In the genomic region with DNA sequence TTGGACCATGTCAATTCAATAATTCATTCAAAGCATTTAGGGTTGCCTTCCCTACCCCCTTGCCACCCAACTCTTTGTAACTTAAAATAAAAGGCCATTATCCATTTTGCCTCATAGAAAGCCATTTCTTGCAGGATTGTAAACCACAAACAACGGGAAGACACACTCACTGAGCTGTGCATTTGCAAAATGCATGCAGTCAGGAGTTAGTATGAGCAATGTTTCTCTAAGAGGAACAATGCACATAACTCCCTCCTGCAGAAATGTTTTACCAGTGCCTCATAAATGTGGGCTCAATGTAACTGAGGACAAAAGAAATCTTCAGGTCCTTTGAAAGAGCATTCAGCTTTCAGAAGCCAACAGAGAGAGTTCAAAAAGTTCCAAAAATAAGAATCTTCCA, we compare ENCODE assay signal across 1 cellular context.
TF ChIP-seq lines count a peak whose summit lies in the region.

No MANE protein-coding gene starts in this region.

TF ChIP-seq in GM23338, 12 proteins besides CTCF, POLR2A, EP300 and RAD21 (continued from another document):
- TF ChIP-seq, protein P1, sequence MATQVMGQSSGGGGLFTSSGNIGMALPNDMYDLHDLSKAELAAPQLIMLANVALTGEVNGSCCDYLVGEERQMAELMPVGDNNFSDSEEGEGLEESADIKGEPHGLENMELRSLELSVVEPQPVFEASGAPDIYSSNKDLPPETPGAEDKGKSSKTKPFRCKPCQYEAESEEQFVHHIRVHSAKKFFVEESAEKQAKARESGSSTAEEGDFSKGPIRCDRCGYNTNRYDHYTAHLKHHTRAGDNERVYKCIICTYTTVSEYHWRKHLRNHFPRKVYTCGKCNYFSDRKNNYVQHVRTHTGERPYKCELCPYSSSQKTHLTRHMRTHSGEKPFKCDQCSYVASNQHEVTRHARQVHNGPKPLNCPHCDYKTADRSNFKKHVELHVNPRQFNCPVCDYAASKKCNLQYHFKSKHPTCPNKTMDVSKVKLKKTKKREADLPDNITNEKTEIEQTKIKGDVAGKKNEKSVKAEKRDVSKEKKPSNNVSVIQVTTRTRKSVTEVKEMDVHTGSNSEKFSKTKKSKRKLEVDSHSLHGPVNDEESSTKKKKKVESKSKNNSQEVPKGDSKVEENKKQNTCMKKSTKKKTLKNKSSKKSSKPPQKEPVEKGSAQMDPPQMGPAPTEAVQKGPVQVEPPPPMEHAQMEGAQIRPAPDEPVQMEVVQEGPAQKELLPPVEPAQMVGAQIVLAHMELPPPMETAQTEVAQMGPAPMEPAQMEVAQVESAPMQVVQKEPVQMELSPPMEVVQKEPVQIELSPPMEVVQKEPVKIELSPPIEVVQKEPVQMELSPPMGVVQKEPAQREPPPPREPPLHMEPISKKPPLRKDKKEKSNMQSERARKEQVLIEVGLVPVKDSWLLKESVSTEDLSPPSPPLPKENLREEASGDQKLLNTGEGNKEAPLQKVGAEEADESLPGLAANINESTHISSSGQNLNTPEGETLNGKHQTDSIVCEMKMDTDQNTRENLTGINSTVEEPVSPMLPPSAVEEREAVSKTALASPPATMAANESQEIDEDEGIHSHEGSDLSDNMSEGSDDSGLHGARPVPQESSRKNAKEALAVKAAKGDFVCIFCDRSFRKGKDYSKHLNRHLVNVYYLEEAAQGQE (IDR thresholded peaks at IDR 0.05; ENCODE audit: unreplicated experiment), result no peak
- no peak for TF ChIP-seq EZH2phosphoT487 (IDR thresholded peaks at IDR 0.05; ENCODE audit: unreplicated experiment)
- no peak for TF ChIP-seq CREB1 (CRISPR knock-in tag; IDR thresholded peaks at IDR 0.05; ENCODE audit: low read depth)
- TF ChIP-seq JUNB (IDR thresholded peaks at IDR 0.05; ENCODE audit: unreplicated experiment), result no peak
- TF ChIP-seq STAT1 (IDR thresholded peaks at IDR 0.05; ENCODE audit: unreplicated experiment), result no peak
